ENCODE assay signal across 1 cellular context in genomic region chr19:47240996-47241918, GRCh38.
TF ChIP-seq lines count a peak whose summit lies in the region.

No MANE protein-coding gene starts in this region.

TF ChIP-seq in HEK293, 187 proteins besides CTCF, POLR2A, EP300 and RAD21 (continued from another document and continues in another):
- TF ChIP-seq ATF2 (tag by site-specific recombination; IDR thresholded peaks at IDR 0.05; ENCODE audit: low read depth) (peak; percentile 96), ZNF558 (tag by site-specific recombination; IDR thresholded peaks at IDR 0.05) (no peak), GLI4 (tag by site-specific recombination; IDR thresholded peaks at IDR 0.05) (peak; percentile 65; the same call in 1 of the 2 replicates), MYNN (tag by site-specific recombination; IDR thresholded peaks at IDR 0.05; ENCODE audit: borderline replicate concordance) (no peak), ZBTB17 (tag by site-specific recombination; IDR thresholded peaks at IDR 0.05) (peak; percentile 42), ZBTB26 (tag by site-specific recombination; optimal IDR thresholded peaks at IDR 0.05) (peak; percentile 46), SCRT2 (tag by site-specific recombination; IDR thresholded peaks at IDR 0.05) (peak; percentile 58; the same call in 1 of the 2 replicates), GLI2 (tag by site-specific recombination; IDR thresholded peaks at IDR 0.05; ENCODE audit: borderline replicate concordance, low read depth) (no peak), ZNF571 (tag by site-specific recombination; IDR thresholded peaks at IDR 0.05) (no peak), MZF1 (tag by site-specific recombination; IDR thresholded peaks at IDR 0.05; ENCODE audit: borderline replicate concordance) (no peak), ZNF645 (tag by site-specific recombination; IDR thresholded peaks at IDR 0.05) (no peak), ZNF16 (tag by site-specific recombination; IDR thresholded peaks at IDR 0.05; ENCODE audit: low read depth) (no peak), ZFP3 (tag by site-specific recombination; IDR thresholded peaks at IDR 0.05; ENCODE audit: low read depth) (no peak), ZNF560 (tag by site-specific recombination; IDR thresholded peaks at IDR 0.05; ENCODE audit: borderline replicate concordance) (no peak), ZNF529 (tag by site-specific recombination; IDR thresholded peaks at IDR 0.05; ENCODE audit: insufficient replicate concordance) (no peak), ZNF654 (tag by site-specific recombination; IDR thresholded peaks at IDR 0.05; ENCODE audit: low read depth) (no peak), AEBP2 (tag by site-specific recombination; IDR thresholded peaks at IDR 0.05; ENCODE audit: borderline replicate concordance) (no peak), KLF16 (tag by site-specific recombination; IDR thresholded peaks at IDR 0.05) (peak; percentile 94), ZNF112 (tag by site-specific recombination; IDR thresholded peaks at IDR 0.05) (no peak), ZNF423 (tag by site-specific recombination; IDR thresholded peaks at IDR 0.05) (no peak), ZNF138 (tag by site-specific recombination; IDR thresholded peaks at IDR 0.05; ENCODE audit: borderline replicate concordance) (no peak), RBAK (tag by site-specific recombination; IDR thresholded peaks at IDR 0.05) (no peak; the same call in 1 of the 2 replicates), ZNF830 (tag by site-specific recombination; IDR thresholded peaks at IDR 0.05; ENCODE audit: low read depth) (no peak), ZNF169 (tag by site-specific recombination; IDR thresholded peaks at IDR 0.05) (peak; percentile 61; the same call in 1 of the 2 replicates), ZNF707 (tag by site-specific recombination; IDR thresholded peaks at IDR 0.05) (peak; percentile 35; the same call in 1 of the 2 replicates), ZFP69B (tag by site-specific recombination; IDR thresholded peaks at IDR 0.05) (no peak), ZNF488 (tag by site-specific recombination; IDR thresholded peaks at IDR 0.05) (0 out of 2 replicates have a peak, but pooled peaks have one; percentile 16), ZNF670 (tag by site-specific recombination; IDR thresholded peaks at IDR 0.05; ENCODE audit: low read depth) (no peak), HOXA7 (CRISPR knock-in tag; IDR thresholded peaks at IDR 0.05; ENCODE audit: borderline replicate concordance) (no peak), ZFP41 (tag by site-specific recombination; IDR thresholded peaks at IDR 0.05; ENCODE audit: borderline replicate concordance) (no peak), ZNF26 (tag by site-specific recombination; IDR thresholded peaks at IDR 0.05) (no peak), ZNF785 (tag by site-specific recombination; IDR thresholded peaks at IDR 0.05) (peak; percentile 90; the same call in 1 of the 2 replicates), ZBTB10 (tag by site-specific recombination; IDR thresholded peaks at IDR 0.05) (peak; percentile 75), PRDM1 (tag by site-specific recombination; IDR thresholded peaks at IDR 0.05) (no peak), ZNF510 (tag by site-specific recombination; IDR thresholded peaks at IDR 0.05; ENCODE audit: insufficient replicate concordance) (no peak), PRDM6 (tag by site-specific recombination; IDR thresholded peaks at IDR 0.05) (no peak), ZNF692 (tag by site-specific recombination; IDR thresholded peaks at IDR 0.05) (no peak; the same call in 1 of the 2 replicates), ZNF211 (tag by site-specific recombination; IDR thresholded peaks at IDR 0.05; ENCODE audit: low read depth) (no peak), ZNF132 (tag by site-specific recombination; IDR thresholded peaks at IDR 0.05; ENCODE audit: borderline replicate concordance) (no peak), ZBTB11 (tag by site-specific recombination; conservative IDR thresholded peaks at IDR 0.05; ENCODE audit: low read depth) (peak; percentile 32; the same call in 1 of the 2 replicates), ZNF366 (tag by site-specific recombination; conservative IDR thresholded peaks at IDR 0.05) (peak; percentile 28; the same call in 1 of the 2 replicates), ZNF391 (tag by site-specific recombination; IDR thresholded peaks at IDR 0.05; ENCODE audit: borderline replicate concordance, low read depth) (peak; percentile 78), ZBTB21 (tag by site-specific recombination; IDR thresholded peaks at IDR 0.05) (peak; percentile 59; the same call in 1 of the 2 replicates), ZNF48 (tag by site-specific recombination; IDR thresholded peaks at IDR 0.05) (no peak), YY2 (tag by site-specific recombination; IDR thresholded peaks at IDR 0.05) (no peak; the same call in 1 of the 2 replicates), SALL2 (tag by site-specific recombination; IDR thresholded peaks at IDR 0.05; ENCODE audit: borderline replicate concordance) (no peak), ZNF223 (tag by site-specific recombination; IDR thresholded peaks at IDR 0.05) (no peak), ZFHX2 (tag by site-specific recombination; conservative IDR thresholded peaks at IDR 0.05) (peak; percentile 94), KLF1 (tag by site-specific recombination; IDR thresholded peaks at IDR 0.05) (peak; percentile 79)
